1 cellular context compared by ENCODE assay signal in genomic region chr1:198178615-198179014, GRCh38.
TF ChIP-seq lines count a peak whose summit lies in the region.

No MANE protein-coding gene starts in this region.

TF ChIP-seq in WTC11, 78 proteins besides CTCF, POLR2A, EP300 and RAD21 (continued from another document):
- no peak for TF ChIP-seq USF2 (CRISPR knock-in tag; IDR thresholded peaks at IDR 0.05)
- no peak for TF ChIP-seq HMGXB4 (CRISPR knock-in tag; IDR thresholded peaks at IDR 0.05)
- no peak for TF ChIP-seq MLX (CRISPR knock-in tag; IDR thresholded peaks at IDR 0.05)
- no peak for TF ChIP-seq ZNF512 (CRISPR knock-in tag; IDR thresholded peaks at IDR 0.05; ENCODE audit: borderline replicate concordance)
- no peak for TF ChIP-seq GRHL2 (CRISPR knock-in tag; IDR thresholded peaks at IDR 0.05; ENCODE audit: insufficient replicate concordance, severe bottlenecking)
- TF ChIP-seq PRRX2 (CRISPR knock-in tag; IDR thresholded peaks at IDR 0.05), result no peak
- no peak for TF ChIP-seq OVOL2 (CRISPR knock-in tag; IDR thresholded peaks at IDR 0.05; ENCODE audit: borderline replicate concordance)
- TF ChIP-seq PREB (CRISPR knock-in tag; IDR thresholded peaks at IDR 0.05; ENCODE audit: borderline replicate concordance), result no peak
